Comparison of ENCODE assay signal across 16 cellular contexts in genomic region chr1:241603626-241604337, GRCh38. TPM values are rescaled to one million over a fixed set of nuclear protein-coding genes. Genes with fewer than 3 reads are reported as not detected.
A peak's percentile ranks its signal among the peaks of the same experiment; 100 is the strongest.
DNase-seq lines count a peak whose midpoint lies in the region; ATAC-seq, FAIRE-seq and TF ChIP-seq lines count a peak whose summit lies in the region.
"Had no signal": no experiment of that assay in that cellular context is flagged by ENCODE, and none has a peak within 500 bp of the region (broad histone marks: within the 10 kb centered on the region; RNA-seq: fewer than 3 reads in every experiment).

No MANE protein-coding gene starts in this region.

- peaks cover 4% of the 10 kb centered on the region for H3K4me1 Mint-ChIP-seq in activated T-helper 17 cell treated with anti-CD3 and anti-CD28 coated beads, Interleukin-2, amount 50 U/mL, for 72 hours
- H3K4me1 Mint-ChIP-seq: neural crest cell had no signal

- no peaks in the 10 kb centered on the region for H3K9me3 Mint-ChIP-seq in activated T-helper 17 cell treated with anti-CD3 and anti-CD28 coated beads, Interleukin-2, amount 50 U/mL, for 72 hours

- peaks cover 16% of the 10 kb centered on the region for H3K36me3 Mint-ChIP-seq in activated T-helper 17 cell treated with anti-CD3 and anti-CD28 coated beads, Interleukin-2, amount 50 U/mL, for 72 hours (ENCODE audit: low read depth)

- no peak for TF ChIP-seq CTCF in foreskin fibroblast (IDR thresholded peaks at IDR 0.05; ENCODE audit: low read depth, low read length)

- no peaks in the 10 kb centered on the region for H3K27me3 Mint-ChIP-seq in activated T-helper 17 cell treated with anti-CD3 and anti-CD28 coated beads, Interleukin-2, amount 50 U/mL, for 72 hours

- no peak overlapping the region for H3K4me3 Mint-ChIP-seq in activated T-helper 17 cell treated with anti-CD3 and anti-CD28 coated beads, Interleukin-2, amount 50 U/mL, for 72 hours
- H3K4me3 Mint-ChIP-seq: neural crest cell had no signal

- no peak for FAIRE-seq in urothelium cell line (lab: Jason Lieb, UNC)

- no peak overlapping the region for H3K4me3 ChIP-seq in foreskin fibroblast (ENCODE audit: low read depth in 1 of 2, low read length in 2 of 2)
- H3K4me3 ChIP-seq: heart left ventricle, thoracic aorta had no signal

- peak; percentile 27 for DNase-seq in HCEC 1CT
- DNase-seq in foreskin fibroblast = peak; percentile 41 to 62
- DNase-seq in stromal cell of bone marrow (ENCODE audit: low read depth) = peak; percentile 91
- DNase-seq in urothelium cell line (ENCODE audit: low spot score) = no peak
- no peak for DNase-seq in stimulated activated naive CD4-positive, alpha-beta T cell (lab: John Stamatoyannopoulos, UW)
- DNase-seq in activated CD4-positive, alpha-beta T cell treated with anti-CD3 and anti-CD28 coated beads, Interleukin-2, amount 50 U/mL, for 48 hours = no peak
- DNase-seq: activated T-cell treated with anti-CD3 and anti-CD28 coated beads for 4 hours; amniotic stem cell; effector CD8-positive, alpha-beta T cell; heart left ventricle; KBM-7; NCI-H2029 treated with DMSO at 0.1 percent for 48 hours had no signal

- H3K27ac Mint-ChIP-seq in activated T-helper 17 cell treated with anti-CD3 and anti-CD28 coated beads, Interleukin-2, amount 50 U/mL, for 72 hours = peak overlapping the region; percentile 20

- ATAC-seq in activated T-helper 17 cell treated with anti-CD3 and anti-CD28 coated beads, Interleukin-2, amount 50 U/mL, for 72 hours (replicated peaks) = peak; percentile 30
- ATAC-seq: left lobe of liver had no signal

RNA-seq across cellular contexts. Expression of gene CHML, which starts 36.4 kb away (rescaled TPM):
- 10 to 100 TPM in 1 of 2 donors, 1 to 10 TPM in 1; 8.9 to 13.4 TPM for total RNA-seq in activated T-helper 17 cell treated with anti-CD3 and anti-CD28 coated beads, Interleukin-2, amount 50 U/mL, for 72 hours

RNA-seq across cellular contexts. Expression of gene OPN3, which starts 36.4 kb away (rescaled TPM):
- 10 to 100 TPM in 1 of 2 donors, 1 to 10 TPM in 1; 9.2 to 14.7 TPM for total RNA-seq in activated T-helper 17 cell treated with anti-CD3 and anti-CD28 coated beads, Interleukin-2, amount 50 U/mL, for 72 hours

RNA-seq across cellular contexts. Expression of gene WDR64, which starts 48.3 kb away (rescaled TPM):
- total RNA-seq in activated T-helper 17 cell treated with anti-CD3 and anti-CD28 coated beads, Interleukin-2, amount 50 U/mL, for 72 hours = not detected
- total RNA-seq: heart left ventricle, neural crest cell, thoracic aorta had no signal

Comparison
In these comparisons a context has a peak if more than half of its experiments do, and no peak if none do; other contexts are left out.
1. DNase-seq: peak in HCEC 1CT (single experiment), foreskin fibroblast (2 of 2) and stromal cell of bone marrow (single experiment); none in urothelium cell line (single experiment), stimulated activated naive CD4-positive, alpha-beta T cell (0 of 6) and activated CD4-positive, alpha-beta T cell treated with anti-CD3 and anti-CD28 coated beads, Interleukin-2, amount 50 U/mL, for 48 hours (0 of 2).